ENCODE assay signal across 21 cellular contexts in genomic region chr19:19525611-19526380, GRCh38. TPM values are rescaled to one million over a fixed set of nuclear protein-coding genes. Genes with fewer than 3 reads are reported as not detected.
DNase-seq lines count a peak whose midpoint lies in the region; ATAC-seq and TF ChIP-seq lines count a peak whose summit lies in the region.
"Had no signal": no experiment of that assay in that cellular context is flagged by ENCODE, and none has a peak within 500 bp of the region (broad histone marks: within the 10 kb centered on the region; RNA-seq: fewer than 3 reads in every experiment).

No MANE protein-coding gene starts in this region.

- H3K27ac Mint-ChIP-seq in H9 (peak overlapping the region in 2 of 3 experiments; percentile 18 to 75; a peak in 2 of 7 replicates), neural crest cell (ENCODE audit: unreplicated experiment) (peak overlapping the region; percentile 50)

- no peak for ATAC-seq in GM18873 (IDR thresholded peaks at IDR 0.05; ENCODE audit: low FRiP score, unreplicated experiment)
- ATAC-seq: foreskin keratinocyte; left lung; naive thymus-derived CD4-positive, alpha-beta T cell had no signal

- no peak overlapping the region for H3K4me3 Mint-ChIP-seq in H9
- H3K4me3 Mint-ChIP-seq in neural crest cell = peak overlapping the region; percentile 68
- H3K4me3 Mint-ChIP-seq: activated naive CD4-positive, alpha-beta T cell treated with anti-CD3 and anti-CD28 coated beads, Interleukin-2, amount 10 ng/mL, durations not matched to agents 7 days and 5 days; activated T-cell treated with anti-CD3 and anti-CD28 coated beads, Interleukin-2, amount 50 U/mL, for 72 hours; CD4-positive, alpha-beta memory T cell; naive thymus-derived CD4-positive, alpha-beta T cell had no signal

- H3K4me3 ChIP-seq in DOHH2 (ENCODE audit: low read length) (peak overlapping the region; percentile 73), SU-DHL-6 (ENCODE audit: insufficient read depth, low read length, poor library complexity, severe bottlenecking) (peak overlapping the region; percentile 4)
- H3K4me3 ChIP-seq: ascending aorta, left lung, sigmoid colon, uterus had no signal

- peaks cover 6% of the 10 kb centered on the region for H3K79me1 ChIP-seq in H9 (ENCODE audit: insufficient read depth, low read depth, low read length, poor library complexity, severe bottlenecking)

- no peak overlapping the region for H2BK15ac ChIP-seq in H9 (ENCODE audit: low read depth, low read length)

- no peak overlapping the region for H3K18ac ChIP-seq in H9 (ENCODE audit: insufficient read length, low read depth, low read length)

- no peak overlapping the region for H3T11ph ChIP-seq in H9 (ENCODE audit: low read length)

- H3K4ac ChIP-seq in H9 (ENCODE audit: low read depth, low read length) = no peak overlapping the region

- H3K23me2 ChIP-seq in H9 (ENCODE audit: insufficient read length, low read depth, low read length, poor library complexity, severe bottlenecking) = no peaks in the 10 kb centered on the region

- no peak overlapping the region for H2BK5ac ChIP-seq in H9 (ENCODE audit: insufficient read length, low read length)

- H2AFZ ChIP-seq in H9 (ENCODE audit: low read length) (no peak overlapping the region), SU-DHL-6 (ENCODE audit: low read depth, low read length, severe bottlenecking) (no peak overlapping the region)

- H2BK12ac ChIP-seq in H9 (ENCODE audit: insufficient read length, low read depth, low read length) = no peak overlapping the region

- no peak overlapping the region for H3K9ac ChIP-seq in H9 (ENCODE audit: extremely low read depth, insufficient read length, low read length)
- H3K9ac ChIP-seq in SU-DHL-6 (ENCODE audit: low read length) = peak overlapping the region; percentile 54

- H3K23ac ChIP-seq in H9 (ENCODE audit: insufficient read length, low read depth, low read length) = no peak overlapping the region

- TF ChIP-seq CTCF in DOHH2 (IDR thresholded peaks at IDR 0.05; ENCODE audit: low read depth, low read length, poor library complexity, severe bottlenecking) (peak; percentile 13), H9 (conservative IDR thresholded peaks at IDR 0.05) (no peak; the same call in 2 of the 3 replicates), SU-DHL-6 (IDR thresholded peaks at IDR 0.05; ENCODE audit: insufficient read depth, low read length, poor library complexity, severe bottlenecking) (peak; percentile 18), neural crest cell (conservative IDR thresholded peaks at IDR 0.05) (no peak)

- H3K27ac ChIP-seq in DOHH2 (ENCODE audit: low read depth, low read length) (peak overlapping the region; percentile 82), H9 (ENCODE audit: insufficient read length, low read depth, low read length) (no peak overlapping the region), SU-DHL-6 (ENCODE audit: low read depth, low read length) (peak overlapping the region; percentile 93)
- H3K27ac ChIP-seq: ascending aorta, foreskin keratinocyte, left lung, sigmoid colon, uterus had no signal

- H3K9me2 ChIP-seq in DOHH2 (replicated peaks; ENCODE audit: control insufficient read depth, low read length) (no peaks in the 10 kb centered on the region), SU-DHL-6 (replicated peaks; ENCODE audit: insufficient read depth, low read length) (no peaks in the 10 kb centered on the region)

- WGBS in H9 (ENCODE audit: extremely low coverage, insufficient read length, low lambda C conversion rate) = no CpG with 5 or more reads among the region's 23 CpGs

- H4K20me1 ChIP-seq in DOHH2 (ENCODE audit: control insufficient read depth, insufficient read depth, low read depth, low read length) (no peaks in the 10 kb centered on the region), H9 (ENCODE audit: control insufficient read depth, insufficient read depth, insufficient read length) (peaks cover 3% of the 10 kb centered on the region), SU-DHL-6 (ENCODE audit: low read depth, low read length) (no peaks in the 10 kb centered on the region)

- H3K56ac ChIP-seq in H9 (ENCODE audit: insufficient read length, low read depth, low read length) = no peak overlapping the region

- no peak overlapping the region for H4K8ac ChIP-seq in H9 (replicated peaks; ENCODE audit: insufficient read length, low read depth, low read length)

- no peak overlapping the region for H2BK120ac ChIP-seq in H9 (ENCODE audit: low read depth, low read length, poor library complexity, severe bottlenecking)

- H3K79me2 ChIP-seq in DOHH2 (ENCODE audit: control insufficient read depth, low read length) = peaks cover 58% of the 10 kb centered on the region
- no peaks in the 10 kb centered on the region; the same call in 1 of the 2 replicates for H3K79me2 ChIP-seq in H9 (ENCODE audit: insufficient read depth, low read length)
- peaks cover 49% of the 10 kb centered on the region for H3K79me2 ChIP-seq in SU-DHL-6 (ENCODE audit: insufficient read depth, low read length)

- no peaks in the 10 kb centered on the region for H3K9me3 ChIP-seq in DOHH2 (ENCODE audit: control insufficient read depth, insufficient read depth, low read length)
- peaks cover 5% of the 10 kb centered on the region for H3K9me3 ChIP-seq in H9 (ENCODE audit: control insufficient read depth, low read depth, low read length)
- no peaks in the 10 kb centered on the region for H3K9me3 ChIP-seq in SU-DHL-6 (ENCODE audit: insufficient read depth, low read length)
- H3K9me3 ChIP-seq: ascending aorta, left lung, sigmoid colon, uterus had no signal

- DNase-seq in H9 = no peak
- DNase-seq in neural crest cell (ENCODE audit: low read depth, low spot score) = no peak
- DNase-seq in EL = no peak
- no peak for DNase-seq in hypothalamus (lab: John Stamatoyannopoulos, UW)
- DNase-seq: activated naive CD4-positive, alpha-beta T cell treated with anti-CD3 and anti-CD28 coated beads, Interleukin-2, amount 10 ng/mL, durations not matched to agents 7 days and 5 days; activated T-cell treated with anti-CD3 and anti-CD28 coated beads, Interleukin-2, amount 50 U/mL, for 72 hours; DMS 273 treated with DMSO at 0.1 percent for 48 hours; effector CD4-positive, alpha-beta T cell; foreskin keratinocyte; left lung; naive thymus-derived CD4-positive, alpha-beta T cell; NCI-H69; OCI-M1; sigmoid colon; T-helper 1 cell; uterus had no signal

- no peak overlapping the region for H2BK20ac ChIP-seq in H9 (ENCODE audit: low read depth, low read length, poor library complexity, severe bottlenecking)

- no peak overlapping the region for H4K5ac ChIP-seq in H9 (ENCODE audit: insufficient read length, low read depth, low read length)

- H3K14ac ChIP-seq in H9 (ENCODE audit: insufficient read depth, low read length) = no peak overlapping the region

- peak overlapping the region; percentile 99 for H3K4me2 ChIP-seq in DOHH2 (ENCODE audit: low read length)
- no peak overlapping the region for H3K4me2 ChIP-seq in H9 (ENCODE audit: insufficient read depth, insufficient read length, low read length)
- H3K4me2 ChIP-seq in SU-DHL-6 (ENCODE audit: low read depth, low read length, poor library complexity, severe bottlenecking) = peak overlapping the region; percentile 72

- H3K4me1 Mint-ChIP-seq in H9 (peaks cover 11 to 24% of the 10 kb centered on the region in 2 experiments), neural crest cell (peaks cover 43% of the 10 kb centered on the region)

- H3K27me3 Mint-ChIP-seq in H9 (ENCODE audit: low read depth) = no peaks in the 10 kb centered on the region
- no peaks in the 10 kb centered on the region for H3K27me3 Mint-ChIP-seq in neural crest cell (ENCODE audit: low read depth)
- H3K27me3 Mint-ChIP-seq: activated naive CD4-positive, alpha-beta T cell treated with anti-CD3 and anti-CD28 coated beads, Interleukin-2, amount 10 ng/mL, durations not matched to agents 7 days and 5 days; CD4-positive, alpha-beta memory T cell; naive thymus-derived CD4-positive, alpha-beta T cell had no signal

- peaks cover 3 to 4% of the 10 kb centered on the region in 2 experiments; a peak in 3 of 5 replicates for H3K9me3 Mint-ChIP-seq in H9
- no peaks in the 10 kb centered on the region for H3K9me3 Mint-ChIP-seq in neural crest cell
- H3K9me3 Mint-ChIP-seq: activated naive CD4-positive, alpha-beta T cell treated with anti-CD3 and anti-CD28 coated beads, Interleukin-2, amount 10 ng/mL, durations not matched to agents 7 days and 5 days; activated T-cell treated with anti-CD3 and anti-CD28 coated beads, Interleukin-2, amount 50 U/mL, for 72 hours; CD4-positive, alpha-beta memory T cell; naive thymus-derived CD4-positive, alpha-beta T cell had no signal

- H3F3A ChIP-seq in DOHH2 (ENCODE audit: control insufficient read depth, insufficient read depth) (peaks cover 13% of the 10 kb centered on the region), SU-DHL-6 (ENCODE audit: insufficient read depth) (peaks cover 41% of the 10 kb centered on the region)

- H3K36me3 ChIP-seq in DOHH2 (ENCODE audit: control insufficient read depth, low read length) (peaks cover 64% of the 10 kb centered on the region), SU-DHL-6 (ENCODE audit: low read length) (no peaks in the 10 kb centered on the region)
- H3K36me3 ChIP-seq: uterus had no signal

- no peak overlapping the region for H4K91ac ChIP-seq in H9 (ENCODE audit: insufficient read length, low read depth, low read length)

- no peak overlapping the region for H2AK5ac ChIP-seq in H9 (ENCODE audit: insufficient read length, low read length)

- H3K27me3 ChIP-seq in DOHH2 (ENCODE audit: control insufficient read depth, low read length) (no peaks in the 10 kb centered on the region), H9 (ENCODE audit: insufficient read depth, low read length) (no peaks in the 10 kb centered on the region), SU-DHL-6 (ENCODE audit: low read length) (no peaks in the 10 kb centered on the region)
- H3K27me3 ChIP-seq: ascending aorta, foreskin keratinocyte, left lung, sigmoid colon, uterus had no signal

- H3K36me3 Mint-ChIP-seq in H9 (ENCODE audit: insufficient read depth in 1 of 3, low read depth in 3 of 3) (peaks cover 12 to 60% (median 48%) of the 10 kb centered on the region in 3 experiments; a peak in 6 of 7 replicates), neural crest cell (ENCODE audit: low read depth) (peaks cover 3% of the 10 kb centered on the region)

- H3K4me1 ChIP-seq in DOHH2 (ENCODE audit: control insufficient read depth, low read length) = peaks cover 54% of the 10 kb centered on the region
- no peaks in the 10 kb centered on the region for H3K4me1 ChIP-seq in H9 (ENCODE audit: insufficient read depth, low read length)
- H3K4me1 ChIP-seq: foreskin keratinocyte, left lung, uterus had no signal

RNA-seq across cellular contexts. Expression of gene YJEFN3, which starts 2.9 kb away (rescaled TPM):
- total RNA-seq in H9 (2021) (15.7 and 16.6 TPM in 2 replicates), neural crest cell (15.0 and 18.1 TPM in 2 replicates)

RNA-seq across cellular contexts. Expression of gene NDUFA13, which starts 9.8 kb away (rescaled TPM):
- total RNA-seq in H9 (2021) (489 and 509 TPM in 2 replicates), neural crest cell (371 and 389 TPM in 2 replicates)

RNA-seq across cellular contexts. Expression of gene TSSK6, which starts 10.4 kb away (rescaled TPM):
- total RNA-seq in H9 (2021) = 2.6 and 2.8 TPM in 2 replicates
- total RNA-seq in neural crest cell = 2.7 and 2.9 TPM in 2 replicates
- total RNA-seq: ascending aorta had no signal

RNA-seq across cellular contexts. Expression of gene CILP2, which starts 12.3 kb away (rescaled TPM):
- total RNA-seq in H9 (2021) (5.9 and 6.4 TPM in 2 replicates), neural crest cell (2.7 and 2.9 TPM in 2 replicates)
- total RNA-seq: ascending aorta had no signal

Comparison
In these comparisons a context has a peak if more than half of its experiments do, and no peak if none do; other contexts are left out.
1. CTCF ChIP-seq: peak in DOHH2 (single experiment) and SU-DHL-6 (single experiment); none in H9 (single experiment) and neural crest cell (single experiment).